Comparison of ENCODE assay signal across 24 cellular contexts in the genomic region with DNA sequence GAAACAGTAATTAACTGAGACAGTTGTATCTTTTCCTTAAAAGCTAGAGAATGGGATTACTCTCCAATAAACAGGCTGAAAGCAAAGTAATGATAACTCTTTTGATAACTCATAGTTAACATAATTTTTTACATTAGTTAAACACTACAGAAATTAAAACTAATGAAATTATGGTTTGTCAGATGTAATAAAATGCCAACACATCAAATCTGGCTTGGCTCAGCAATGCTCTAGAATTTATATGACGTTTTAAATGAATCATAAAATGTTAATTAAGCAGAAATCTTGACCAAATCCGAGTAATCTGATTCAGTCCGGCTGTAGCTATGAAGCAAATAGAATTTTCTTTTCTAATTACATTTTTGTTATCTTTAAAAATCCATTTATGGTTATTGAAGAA.
DNase-seq lines count a peak whose midpoint lies in the region; ATAC-seq, FAIRE-seq and TF ChIP-seq lines count a peak whose summit lies in the region.
"Had no signal": no experiment of that assay in that cellular context is flagged by ENCODE, and none has a peak within 500 bp of the region (broad histone marks: within the 10 kb centered on the region; RNA-seq: fewer than 3 reads in every experiment).

No MANE protein-coding gene starts in this region.

- H3K36me3 Mint-ChIP-seq in chondrocyte (ENCODE audit: low read depth), result no peaks in the 10 kb centered on the region
- no peaks in the 10 kb centered on the region for H3K36me3 Mint-ChIP-seq in CD8-positive, alpha-beta memory T cell
- H3K36me3 Mint-ChIP-seq: CD14-positive monocyte; CD4-positive, alpha-beta memory T cell; CD4-positive, CD25-positive, alpha-beta regulatory T cell had no signal

- H3K4me3 ChIP-seq in HepG2 (replicated peaks in 1 of 3; ENCODE audit: insufficient read depth in 1 of 3, low read depth in 2 of 3, low read length in 3 of 3), result no peak overlapping the region
- no peak overlapping the region for H3K4me3 ChIP-seq in right lobe of liver
- no peak overlapping the region for H3K4me3 ChIP-seq in hepatocyte
- H3K4me3 ChIP-seq in small intestine (ENCODE audit: low read depth in 1 of 2, low read length in 2 of 2), result no peak overlapping the region
- no peak overlapping the region for H3K4me3 ChIP-seq in CD8-positive, alpha-beta memory T cell (ENCODE audit: low read length)
- H3K4me3 ChIP-seq: BLaER1 had no signal

- H3K36me3 ChIP-seq in HepG2 (replicated peaks in 1 of 2; ENCODE audit: control insufficient read depth in 1 of 2, insufficient read depth in 2 of 2, low read length in 2 of 2), result no peaks in the 10 kb centered on the region
- no peaks in the 10 kb centered on the region for H3K36me3 ChIP-seq in right lobe of liver
- no peaks in the 10 kb centered on the region for H3K36me3 ChIP-seq in hepatocyte (replicated peaks; ENCODE audit: insufficient read depth, low read depth)
- H3K36me3 ChIP-seq in small intestine (ENCODE audit: control insufficient read depth in 2 of 2, insufficient read depth in 2 of 2, low read length in 2 of 2), result no peaks in the 10 kb centered on the region
- H3K36me3 ChIP-seq in CD8-positive, alpha-beta memory T cell (ENCODE audit: insufficient read depth, low read length), result no peaks in the 10 kb centered on the region
- H3K36me3 ChIP-seq: BE2C, BLaER1 had no signal

- H3K9me3 Mint-ChIP-seq in chondrocyte (ENCODE audit: low read depth), result no peaks in the 10 kb centered on the region
- peaks cover 0 to 3% (median 0%) of the 10 kb centered on the region in 5 donors for H3K9me3 Mint-ChIP-seq in CD8-positive, alpha-beta memory T cell
- H3K9me3 Mint-ChIP-seq: CD4-positive, alpha-beta memory T cell had no signal

- TF ChIP-seq EP300 in HepG2 (IDR thresholded peaks at IDR 0.05; ENCODE audit: low read depth in 2 of 2, low read length in 2 of 2) (no peak), HepG2 (CRISPR knock-in tag; IDR thresholded peaks at IDR 0.05; ENCODE audit: borderline replicate concordance) (no peak)

- H3K9ac ChIP-seq in HepG2 (ENCODE audit: insufficient read depth, low read depth, low read length), result no peak overlapping the region
- H3K9ac ChIP-seq: BLaER1 had no signal

- H3K79me2 ChIP-seq in HepG2 (ENCODE audit: insufficient read depth, low read length) (no peaks in the 10 kb centered on the region), hepatocyte (no peaks in the 10 kb centered on the region)

- no peak for FAIRE-seq in HepG2 (lab: Jason Lieb, UNC)
- FAIRE-seq in small intestine (lab: Jason Lieb, UNC), result peak; percentile 73
- FAIRE-seq: A204.1, D721Med, G401.6, GM12891, GM19239 had no signal

- no peak overlapping the region for H3K4me2 ChIP-seq in HepG2 (ENCODE audit: low read depth, low read length)
- no peak overlapping the region for H3K4me2 ChIP-seq in hepatocyte
- H3K4me2 ChIP-seq: BLaER1 had no signal

- H3K27me3 ChIP-seq in HepG2 (ENCODE audit: control insufficient read depth in 1 of 2, insufficient read depth in 2 of 2, low read length in 2 of 2) (no peaks in the 10 kb centered on the region), right lobe of liver (no peaks in the 10 kb centered on the region), hepatocyte (no peaks in the 10 kb centered on the region), small intestine (ENCODE audit: control insufficient read depth in 2 of 2, insufficient read depth in 2 of 2, low read length in 2 of 2) (no peaks in the 10 kb centered on the region)
- H3K27me3 ChIP-seq in CD8-positive, alpha-beta memory T cell (ENCODE audit: insufficient read depth, low read length, poor library complexity, severe bottlenecking), result no peaks in the 10 kb centered on the region
- H3K27me3 ChIP-seq: BLaER1 had no signal

- in situ Hi-C loops in HepG2 (cut with HindIII; ENCODE audit: extremely low pct_ligation_motif_present, low pct_unique_long_range_greater_than_20kb), result no loop called here

- H3K27ac Mint-ChIP-seq in chondrocyte (ENCODE audit: unreplicated experiment), result no peak overlapping the region
- no peak overlapping the region for H3K27ac Mint-ChIP-seq in CD8-positive, alpha-beta memory T cell
- H3K27ac Mint-ChIP-seq: CD14-positive monocyte; CD4-positive, alpha-beta memory T cell; CD4-positive, CD25-positive, alpha-beta regulatory T cell had no signal

- H4K20me1 ChIP-seq in HepG2 (ENCODE audit: insufficient read depth, low read length) (no peaks in the 10 kb centered on the region), hepatocyte (ENCODE audit: insufficient read depth, poor library complexity, severe bottlenecking) (no peaks in the 10 kb centered on the region)
- H4K20me1 ChIP-seq: BLaER1 had no signal

- TF ChIP-seq CTCF in HepG2 (CRISPR knock-in tag; IDR thresholded peaks at IDR 0.05) (no peak), right lobe of liver (IDR thresholded peaks at IDR 0.05) (no peak), hepatocyte (IDR thresholded peaks at IDR 0.05; ENCODE audit: poor library complexity) (no peak), chondrocyte (IDR thresholded peaks at IDR 0.05) (no peak)

- CTCF ChIA-PET in HepG2 (lab: Yijun Ruan, JAX; ENCODE audit: low intra/inter-chr PET ratio, low total read pairs), result no interaction called here
- CTCF ChIA-PET in CD8-positive, alpha-beta memory T cell (lab: Charles Lee), result no interaction called here

- intact Hi-C loops in HepG2 (cut with micrococcal nuclease; ENCODE audit: unreplicated experiment), result no loop called here
- intact Hi-C loops in right lobe of liver (cut with DNase I), result no loop called here

- H2AFZ ChIP-seq in HepG2 (ENCODE audit: low read length) (no peak overlapping the region), hepatocyte (peak overlapping the region; percentile 18)

- BruUV-seq in HepG2 (replicated peaks; lab: Mats Ljungman, UMichigan), result no TSS peak

- no peak for TF ChIP-seq POLR2A in HepG2 (IDR thresholded peaks at IDR 0.05; ENCODE audit: insufficient read depth in 1 of 2, low read depth in 2 of 2, low read length in 2 of 2)
- TF ChIP-seq POLR2A in right lobe of liver (IDR thresholded peaks at IDR 0.05), result no peak

- no peak for DNase-seq in HepG2 (ENCODE audit: low spot score)
- no peak for DNase-seq in right lobe of liver
- DNase-seq in hepatocyte (ENCODE audit: low spot score), result no peak
- no peak for DNase-seq in small intestine
- DNase-seq in chondrocyte (ENCODE audit: low spot score), result no peak
- no peak for DNase-seq in iPS-NIHi7 (ENCODE audit: extremely low spot score)
- DNase-seq in CD8-positive, alpha-beta memory T cell, result no peak
- DNase-seq: ACHN; BE2C; C1 segment of cervical spinal cord; Caco-2; Calu3; CD4-positive, alpha-beta memory T cell; CD4-positive, CD25-positive, alpha-beta regulatory T cell; DMS79 treated with DMSO at 0.1 percent for 48 hours; GF-D8 had no signal

- H3K4me1 ChIP-seq in HepG2 (ENCODE audit: insufficient read depth, low read length), result no peaks in the 10 kb centered on the region
- no peaks in the 10 kb centered on the region for H3K4me1 ChIP-seq in right lobe of liver
- no peaks in the 10 kb centered on the region for H3K4me1 ChIP-seq in hepatocyte (ENCODE audit: insufficient read depth)
- H3K4me1 ChIP-seq in small intestine (ENCODE audit: control insufficient read depth in 2 of 2, insufficient read depth in 1 of 2, low read depth in 1 of 2, low read length in 1 of 2), result peaks cover 0 to 2% of the 10 kb centered on the region in 2 donors
- no peaks in the 10 kb centered on the region for H3K4me1 ChIP-seq in CD8-positive, alpha-beta memory T cell (ENCODE audit: insufficient read depth, low read length)
- H3K4me1 ChIP-seq: BE2C, BLaER1, Caco-2 had no signal

- peaks cover 17% of the 10 kb centered on the region for H3K27me3 Mint-ChIP-seq in chondrocyte (ENCODE audit: low read depth)
- peaks cover 5% of the 10 kb centered on the region in 2 donors for H3K27me3 Mint-ChIP-seq in CD8-positive, alpha-beta memory T cell

- ATAC-seq in HepG2, result no peak
- no peak for ATAC-seq in right lobe of liver

- POLR2A ChIA-PET in HepG2 (lab: Yijun Ruan, JAX), result no interaction called here
- POLR2A ChIA-PET in CD8-positive, alpha-beta memory T cell (lab: Charles Lee), result no interaction called here

- H3K4me3 Mint-ChIP-seq in chondrocyte (ENCODE audit: unreplicated experiment), result no peak overlapping the region
- H3K4me3 Mint-ChIP-seq in CD8-positive, alpha-beta memory T cell, result no peak overlapping the region
- H3K4me3 Mint-ChIP-seq: CD14-positive monocyte; CD4-positive, alpha-beta memory T cell; CD4-positive, CD25-positive, alpha-beta regulatory T cell had no signal

- WGBS in HepG2 (ENCODE audit: low lambda C conversion rate), result 0% methylated on average over 3 of the region's 3 CpGs
- WGBS in right lobe of liver (ENCODE audit: insufficient coverage, low coverage, low lambda C conversion rate, missing lambda C conversion rate), result 43% methylated on average over 3 of the region's 3 CpGs
- 59% methylated on average over 3 of the region's 3 CpGs for WGBS in hepatocyte (ENCODE audit: low lambda C conversion rate, missing lambda C conversion rate)
- 46 to 56% (median 55%) methylated on average over 3 of the region's 3 CpGs for WGBS in small intestine, 3 donors

- no peak overlapping the region for H3K27ac ChIP-seq in HepG2 (ENCODE audit: extremely low read length, insufficient read depth, low read length)
- H3K27ac ChIP-seq in right lobe of liver, result no peak overlapping the region
- no peak overlapping the region for H3K27ac ChIP-seq in hepatocyte
- no peak overlapping the region for H3K27ac ChIP-seq in small intestine (ENCODE audit: low read depth in 1 of 2, low read length in 1 of 2)
- H3K27ac ChIP-seq in CD8-positive, alpha-beta memory T cell (ENCODE audit: low read depth, low read length), result no peak overlapping the region
- H3K27ac ChIP-seq: 22Rv1, BLaER1 had no signal

- no peaks in the 10 kb centered on the region for H3K9me2 ChIP-seq in hepatocyte (replicated peaks; ENCODE audit: insufficient read depth)

- no peak for TF ChIP-seq RAD21 in HepG2 (CRISPR knock-in tag; IDR thresholded peaks at IDR 0.05)

- H3K9me3 ChIP-seq in HepG2 (ENCODE audit: low read length), result no peaks in the 10 kb centered on the region
- H3K9me3 ChIP-seq in right lobe of liver, result no peaks in the 10 kb centered on the region
- no peaks in the 10 kb centered on the region for H3K9me3 ChIP-seq in hepatocyte (ENCODE audit: low read depth)
- H3K9me3 ChIP-seq in small intestine (ENCODE audit: control insufficient read depth, low read depth), result no peaks in the 10 kb centered on the region
- H3K9me3 ChIP-seq in CD8-positive, alpha-beta memory T cell (ENCODE audit: low read length), result no peaks in the 10 kb centered on the region
- H3K9me3 ChIP-seq: BE2C, BLaER1, Caco-2 had no signal

- no peaks in the 10 kb centered on the region for H3K4me1 Mint-ChIP-seq in chondrocyte (ENCODE audit: low read depth)
- H3K4me1 Mint-ChIP-seq in CD8-positive, alpha-beta memory T cell, result no peaks in the 10 kb centered on the region
- H3K4me1 Mint-ChIP-seq: CD14-positive monocyte; CD4-positive, alpha-beta memory T cell; CD4-positive, CD25-positive, alpha-beta regulatory T cell had no signal

TF ChIP-seq in HepG2, 621 proteins besides CTCF, POLR2A, EP300 and RAD21 (continues in another document):
- TF ChIP-seq MAFF (IDR thresholded peaks at IDR 0.05; ENCODE audit: low read depth, low read length) (peak; percentile 59), HNRNPH1 (optimal IDR thresholded peaks at IDR 0.05; ENCODE audit: low read depth, low read length) (no peak), MTF1 (CRISPR knock-in tag; IDR thresholded peaks at IDR 0.05) (no peak), ARNT2 (CRISPR knock-in tag; IDR thresholded peaks at IDR 0.05; ENCODE audit: low read depth) (no peak), MAFK (conservative IDR thresholded peaks at IDR 0.05 in 1 of 2, IDR thresholded peaks at IDR 0.05 in 1 of 2; ENCODE audit: low read length in 2 of 2) (peak; percentile 35 to 57; a peak in 3 of 4 replicates)
